In genomic region chr4:180120114-180120513, GRCh38 we compare ENCODE assay signal across 25 cellular contexts.
DNase-seq lines count a peak whose midpoint lies in the region; ATAC-seq, FAIRE-seq and TF ChIP-seq lines count a peak whose summit lies in the region.
"Had no signal": no experiment of that assay in that cellular context is flagged by ENCODE, and none has a peak within 500 bp of the region (broad histone marks: within the 10 kb centered on the region; RNA-seq: fewer than 3 reads in every experiment).

No MANE protein-coding gene starts in this region.

- in situ Hi-C loops in IMR-90 (cut with MboI; ENCODE audit: low sequenced_read_pairs), result no loop called here

- H2AFZ ChIP-seq in IMR-90 (replicated peaks; ENCODE audit: low read length, poor library complexity), result no peak overlapping the region

- H3K4ac ChIP-seq in IMR-90 (ENCODE audit: low read depth, low read length), result no peak overlapping the region

- H4K8ac ChIP-seq in IMR-90 (ENCODE audit: low read depth in 2 of 2, low read length in 2 of 2), result no peak overlapping the region

- H3K36me3 ChIP-seq in IMR-90 (ENCODE audit: control insufficient read depth, insufficient read depth, low read length), result no peaks in the 10 kb centered on the region
- H3K36me3 ChIP-seq in left lung, result no peaks in the 10 kb centered on the region
- H3K36me3 ChIP-seq: BLaER1 treated with 17β-estradiol and CSF1 and Interleukin-3, amounts not matched to agents 10 nM and 100 nM had no signal

- H3K27me3 Mint-ChIP-seq in activated T-cell treated with anti-CD3 and anti-CD28 coated beads, Interleukin-2, amount 50 U/mL, for 72 hours (ENCODE audit: low read depth), result no peaks in the 10 kb centered on the region
- H3K27me3 Mint-ChIP-seq: CD4-positive, alpha-beta memory T cell had no signal

- no peak overlapping the region for H3K4me3 Mint-ChIP-seq in activated T-cell treated with anti-CD3 and anti-CD28 coated beads, Interleukin-2, amount 50 U/mL, for 72 hours
- H3K4me3 Mint-ChIP-seq: CD4-positive, alpha-beta memory T cell had no signal

- H2BK5ac ChIP-seq in IMR-90 (ENCODE audit: low read depth, low read length, poor library complexity, severe bottlenecking), result no peak overlapping the region

- H2AK9ac ChIP-seq in IMR-90 (replicated peaks; ENCODE audit: low read depth, low read length, poor library complexity), result no peak overlapping the region

- H2BK20ac ChIP-seq in IMR-90 (ENCODE audit: low read depth, low read length), result no peak overlapping the region

- H3K23ac ChIP-seq in IMR-90 (ENCODE audit: low read depth, low read length), result no peak overlapping the region

- no peak overlapping the region for H4K5ac ChIP-seq in IMR-90 (ENCODE audit: low read depth, low read length)

- peaks cover 4 to 17% of the 10 kb centered on the region in 2 donors for H3K9me3 Mint-ChIP-seq in activated naive CD4-positive, alpha-beta T cell treated with anti-CD3 and anti-CD28 coated beads, Interleukin-2, amount 50 U/mL, for 72 hours
- H3K9me3 Mint-ChIP-seq in activated T-cell treated with anti-CD3 and anti-CD28 coated beads, Interleukin-2, amount 50 U/mL, for 72 hours, result peaks cover 0 to 5% of the 10 kb centered on the region in 2 donors

- H4K91ac ChIP-seq in IMR-90 (ENCODE audit: insufficient read depth, low read depth, low read length), result no peak overlapping the region

- no peak overlapping the region for H3K14ac ChIP-seq in IMR-90 (replicated peaks; ENCODE audit: low read depth, low read length)

- no peak for TF ChIP-seq POLR2A in IMR-90 (IDR thresholded peaks at IDR 0.05; ENCODE audit: low read depth, low read length)

- no peak overlapping the region for H2AK5ac ChIP-seq in IMR-90 (ENCODE audit: low read depth, low read length)

- no peak overlapping the region for H3K56ac ChIP-seq in IMR-90 (ENCODE audit: extremely low read depth, insufficient read depth, low read length)

- H3K9ac ChIP-seq in IMR-90 (ENCODE audit: low read depth, low read length), result no peak overlapping the region
- H3K9ac ChIP-seq: BLaER1 treated with 17β-estradiol and CSF1 and Interleukin-3, amounts not matched to agents 10 nM and 100 nM had no signal

- no peak overlapping the region for H2BK15ac ChIP-seq in IMR-90 (ENCODE audit: low read depth, low read length)

- H3K9me1 ChIP-seq in IMR-90 (ENCODE audit: insufficient read depth, low read length), result no peaks in the 10 kb centered on the region

- intact Hi-C loops in IMR-90 (cut with micrococcal nuclease) (no loop called here), left lung (cut with DNase I) (no loop called here)

- ATAC-seq in IMR-90 (ENCODE audit: low read depth) (no peak), left lung (peak; percentile 29)
- ATAC-seq in activated naive CD4-positive, alpha-beta T cell treated with anti-CD3 and anti-CD28 coated beads, Interleukin-2, amount 50 U/mL, for 72 hours, result no peak
- no peak for ATAC-seq in activated T-cell treated with anti-CD3 and anti-CD28 coated beads, Interleukin-2, amount 50 U/mL, for 72 hours (replicated peaks in 1 of 2)
- ATAC-seq: GM12878, HCT116, Panc1 had no signal

- no peaks in the 10 kb centered on the region for H4K20me1 ChIP-seq in IMR-90 (ENCODE audit: insufficient read depth, low read length)
- H4K20me1 ChIP-seq: BLaER1 treated with 17β-estradiol and CSF1 and Interleukin-3, amounts not matched to agents 10 nM and 100 nM had no signal

- CTCF ChIA-PET in IMR-90 (lab: Yijun Ruan, JAX), result no interaction called here

- H3K18ac ChIP-seq in IMR-90 (ENCODE audit: low read depth, low read length), result no peak overlapping the region

- H3K27ac Mint-ChIP-seq in activated naive CD4-positive, alpha-beta T cell treated with anti-CD3 and anti-CD28 coated beads, Interleukin-2, amount 50 U/mL, for 72 hours, result no peak overlapping the region
- H3K27ac Mint-ChIP-seq in activated T-cell treated with anti-CD3 and anti-CD28 coated beads, Interleukin-2, amount 50 U/mL, for 72 hours, result no peak overlapping the region
- H3K27ac Mint-ChIP-seq: CD4-positive, alpha-beta memory T cell had no signal

- no peaks in the 10 kb centered on the region for H3K27me3 ChIP-seq in IMR-90 (ENCODE audit: control insufficient read depth, insufficient read depth, low read length)
- H3K27me3 ChIP-seq in left lung, result no peaks in the 10 kb centered on the region
- H3K27me3 ChIP-seq: BLaER1 treated with 17β-estradiol and CSF1 and Interleukin-3, amounts not matched to agents 10 nM and 100 nM had no signal

- dilution Hi-C loops in IMR-90 (cut with HindIII; ENCODE audit: low sequenced_read_pairs, unreplicated experiment), result no loop called here

- WGBS in IMR-90 (ENCODE audit: extremely low coverage in 2 of 2, insufficient read length in 1 of 2), 2 experiments, result no CpG with 5 or more reads among the region's 3 CpGs

- no peak for TF ChIP-seq RAD21 in IMR-90 (IDR thresholded peaks at IDR 0.05; ENCODE audit: low read length)

- H3K4me3 ChIP-seq in IMR-90 (ENCODE audit: insufficient read depth, low read depth, low read length) (no peak overlapping the region), left lung (no peak overlapping the region)
- H3K4me3 ChIP-seq: BLaER1 treated with 17β-estradiol and CSF1 and Interleukin-3, amounts not matched to agents 10 nM and 100 nM; GM12878 had no signal

- no peak overlapping the region for H3K27ac ChIP-seq in IMR-90 (ENCODE audit: insufficient read depth, low read length)
- no peak overlapping the region for H3K27ac ChIP-seq in left lung
- H3K27ac ChIP-seq: BLaER1 treated with 17β-estradiol and CSF1 and Interleukin-3, amounts not matched to agents 10 nM and 100 nM had no signal

- no peaks in the 10 kb centered on the region for H3K36me3 Mint-ChIP-seq in activated naive CD4-positive, alpha-beta T cell treated with anti-CD3 and anti-CD28 coated beads, Interleukin-2, amount 50 U/mL, for 72 hours
- no peaks in the 10 kb centered on the region for H3K36me3 Mint-ChIP-seq in activated T-cell treated with anti-CD3 and anti-CD28 coated beads, Interleukin-2, amount 50 U/mL, for 72 hours (ENCODE audit: insufficient read depth in 2 of 2)
- H3K36me3 Mint-ChIP-seq: CD4-positive, alpha-beta memory T cell had no signal

- POLR2A ChIA-PET in IMR-90 (lab: Charles Lee; ENCODE audit: unreplicated experiment), result no interaction called here

- no peak for TF ChIP-seq CTCF in IMR-90 (conservative IDR thresholded peaks at IDR 0.05; ENCODE audit: low read depth, low read length)
- TF ChIP-seq CTCF in left lung (IDR thresholded peaks at IDR 0.05), result no peak

- no peak for FAIRE-seq in RCC 7860 (lab: Jason Lieb, UNC)
- FAIRE-seq: G401.6, GM12878 had no signal

- H3K4me1 ChIP-seq in IMR-90 (ENCODE audit: control insufficient read depth, insufficient read depth, low read length), result no peaks in the 10 kb centered on the region
- H3K4me1 ChIP-seq in left lung, result no peaks in the 10 kb centered on the region
- H3K4me1 ChIP-seq: BLaER1 treated with 17β-estradiol and CSF1 and Interleukin-3, amounts not matched to agents 10 nM and 100 nM had no signal

- H2BK120ac ChIP-seq in IMR-90 (ENCODE audit: low read depth, low read length), result no peak overlapping the region

- H3K9me3 ChIP-seq in IMR-90 (ENCODE audit: control insufficient read depth, insufficient read depth, low read length), result no peaks in the 10 kb centered on the region
- no peaks in the 10 kb centered on the region for H3K9me3 ChIP-seq in left lung
- H3K9me3 ChIP-seq: BLaER1 treated with 17β-estradiol and CSF1 and Interleukin-3, amounts not matched to agents 10 nM and 100 nM had no signal

- DNase-seq in ELR (ENCODE audit: low read depth), result peak; percentile 19
- DNase-seq in IMR-90, result peak; percentile 13
- DNase-seq in OCI-M1 (lab: John Stamatoyannopoulos, UW), result peak; percentile 31
- DNase-seq in left lung, result no peak
- DNase-seq in RCC 7860 (ENCODE audit: low spot score), result no peak
- DNase-seq in activated naive CD4-positive, alpha-beta T cell treated with anti-CD3 and anti-CD28 coated beads, Interleukin-2, amount 50 U/mL, for 72 hours (ENCODE audit: low spot score in 2 of 2), result no peak
- no peak for DNase-seq in activated T-cell treated with anti-CD3 and anti-CD28 coated beads, Interleukin-2, amount 50 U/mL, for 72 hours
- DNase-seq: AML-193; CD4-positive, alpha-beta memory T cell; COR-L47; DMS53; Karpas-422; NCI-H1105 treated with DMSO at 0.1 percent for 48 hours; NCI-H146; NCI-H1930; NCI-H2107; NCI-H524; NCI-H774; NK-92 treated with Interleukin-12 subunit alpha and Interleukin-12 subunit beta, amount 100 ng/mL, for 24 hours; SHP77 treated with DMSO at 0.1 percent for 48 hours had no signal

- H3K4me2 ChIP-seq in IMR-90 (ENCODE audit: low read depth, low read length), result no peak overlapping the region
- H3K4me2 ChIP-seq: BLaER1 treated with 17β-estradiol and CSF1 and Interleukin-3, amounts not matched to agents 10 nM and 100 nM had no signal

- H3K4me1 Mint-ChIP-seq in activated T-cell treated with anti-CD3 and anti-CD28 coated beads, Interleukin-2, amount 50 U/mL, for 72 hours (ENCODE audit: low read depth), result no peaks in the 10 kb centered on the region
- H3K4me1 Mint-ChIP-seq: CD4-positive, alpha-beta memory T cell had no signal

- BruUV-seq in IMR-90 (replicated peaks; lab: Mats Ljungman, UMichigan), result no TSS peak

- H3K79me1 ChIP-seq in IMR-90 (ENCODE audit: low read depth in 1 of 2, low read length in 2 of 2), result no peaks in the 10 kb centered on the region

TF ChIP-seq in IMR-90, 13 proteins besides CTCF, POLR2A, EP300 and RAD21:
- no peak for TF ChIP-seq NFE2L2 (IDR thresholded peaks at IDR 0.05; ENCODE audit: low read depth, low read length)

Comparison
In these comparisons a context has a peak if more than half of its experiments do, and no peak if none do; other contexts are left out.
1. DNase-seq: peak in ELR (single experiment), IMR-90 (single experiment) and OCI-M1 (single experiment); none in left lung (0 of 2), RCC 7860 (single experiment), activated naive CD4-positive, alpha-beta T cell treated with anti-CD3 and anti-CD28 coated beads, Interleukin-2, amount 50 U/mL, for 72 hours (0 of 2) and activated T-cell treated with anti-CD3 and anti-CD28 coated beads, Interleukin-2, amount 50 U/mL, for 72 hours (0 of 2).